In genomic region chr9:96176901-96177718, GRCh38 we compare ENCODE assay signal across 10 cellular contexts.
DNase-seq lines count a peak whose midpoint lies in the region; ATAC-seq and TF ChIP-seq lines count a peak whose summit lies in the region.
"Had no signal": no experiment of that assay in that cellular context is flagged by ENCODE, and none has a peak within 500 bp of the region (broad histone marks: within the 10 kb centered on the region; RNA-seq: fewer than 3 reads in every experiment).

No MANE protein-coding gene starts in this region.

- peak overlapping the region; percentile 82 for H3K27ac ChIP-seq in SJCRH30
- no peak overlapping the region for H3K27ac ChIP-seq in foreskin keratinocyte

- no peaks in the 10 kb centered on the region for H3K9me3 ChIP-seq in SJCRH30 (replicated peaks)

- in situ Hi-C loops in ACHN (cut with HindIII; ENCODE audit: low pct_ligation_motif_present, low pct_unique_long_range_greater_than_20kb, low sequenced_read_pairs): no loop called here

- no peaks in the 10 kb centered on the region for H3K27me3 ChIP-seq in SJCRH30
- H3K27me3 ChIP-seq in foreskin keratinocyte: peaks cover 28% of the 10 kb centered on the region

- peak; percentile 2 for DNase-seq in ACHN
- peak; percentile 97 to 98 for DNase-seq in SJCRH30
- peak; percentile 31 to 85 (median 68) for DNase-seq in head of caudate nucleus
- peak; percentile 32 for DNase-seq in occipital lobe (lab: John Stamatoyannopoulos, UW)
- no peak for DNase-seq in LoVo (ENCODE audit: low spot score)
- DNase-seq in foreskin keratinocyte: no peak
- no peak for DNase-seq in SIG-M5 (lab: John Stamatoyannopoulos, UW)
- DNase-seq: activated naive CD8-positive, alpha-beta T cell treated with anti-CD3 and anti-CD28 coated beads for 36 hours; AML-193 had no signal

- intact Hi-C loops in head of caudate nucleus (cut with DNase I): no loop called here

- H3K4me1 ChIP-seq in SJCRH30: peaks cover 28% of the 10 kb centered on the region
- H3K4me1 ChIP-seq in foreskin keratinocyte: no peaks in the 10 kb centered on the region

- TF ChIP-seq CTCF in foreskin keratinocyte (conservative IDR thresholded peaks at IDR 0.05): no peak

- H3K36me3 ChIP-seq in SJCRH30: no peaks in the 10 kb centered on the region

- ATAC-seq in foreskin keratinocyte (no peak), GM18907 (IDR thresholded peaks at IDR 0.05; ENCODE audit: unreplicated experiment) (no peak)

- peak overlapping the region; percentile 10; the same call in 1 of the 2 replicates for H3K4me3 ChIP-seq in SJCRH30

Comparison
In these comparisons a context has a peak if more than half of its experiments do, and no peak if none do; other contexts are left out.
1. DNase-seq: peak in ACHN (single experiment), SJCRH30 (2 of 2), head of caudate nucleus (42 of 42) and occipital lobe (single experiment); none in LoVo (single experiment), foreskin keratinocyte (0 of 2) and SIG-M5 (single experiment).